ENCODE assay signal across 8 cellular contexts in the genomic region with DNA sequence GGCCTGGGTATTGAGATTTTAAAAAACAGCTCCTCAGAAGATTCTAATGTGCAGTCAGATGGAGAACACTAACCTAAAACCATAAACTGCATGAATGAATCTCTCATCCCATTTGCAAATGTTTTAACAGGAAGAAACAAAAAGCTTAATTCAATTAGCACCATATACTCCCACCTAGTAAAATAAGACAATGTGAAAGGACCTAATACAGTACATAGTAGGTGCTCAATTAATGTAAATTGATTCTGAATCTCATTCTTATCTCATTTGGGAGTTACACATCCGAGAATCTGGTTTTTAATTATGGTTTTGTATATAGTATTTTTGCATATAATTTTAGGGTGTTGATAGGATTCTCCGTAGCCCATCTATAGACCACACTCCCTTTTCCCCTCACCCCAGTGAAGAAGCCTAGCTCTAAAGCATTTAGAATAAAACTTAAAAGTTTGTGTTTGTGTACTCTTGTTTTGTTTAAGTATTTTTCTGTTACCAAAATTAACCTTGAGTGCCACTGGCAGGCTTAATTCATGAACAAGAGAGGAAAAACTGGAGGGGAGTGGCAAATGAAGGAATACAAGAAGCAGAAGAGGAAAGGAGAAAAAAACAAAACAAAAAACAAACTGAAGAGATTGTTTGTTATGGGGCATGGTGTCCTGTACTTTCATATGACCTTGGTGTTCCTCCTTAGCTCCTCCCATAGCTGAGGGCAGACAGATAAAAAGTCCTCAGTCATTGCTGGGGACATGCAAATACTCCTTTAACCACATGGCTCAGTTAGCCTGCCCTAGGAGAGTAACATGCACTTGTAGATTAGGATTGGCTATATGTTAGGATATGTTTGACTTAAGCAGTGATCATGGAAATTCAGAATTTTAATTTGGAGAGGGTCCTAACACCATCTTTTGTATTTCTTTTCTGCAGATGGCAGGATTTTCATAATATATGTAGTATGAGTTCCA. TPM values are rescaled to one million over a fixed set of nuclear protein-coding genes. Genes with fewer than 3 reads are reported as not detected.
DNase-seq lines count a peak whose midpoint lies in the region; ATAC-seq lines count a peak whose summit lies in the region.

No MANE protein-coding gene starts in this region.

- H3K36me3 ChIP-seq in NT2/D1 (ENCODE audit: insufficient read depth, insufficient read length, low read length): peaks cover 35% of the 10 kb centered on the region

- H3K4me1 ChIP-seq in NT2/D1 (ENCODE audit: insufficient read depth, insufficient read length) (peaks cover 2% of the 10 kb centered on the region), mononuclear cell (ENCODE audit: insufficient read depth, low read length) (peaks cover 23% of the 10 kb centered on the region)

- no peaks in the 10 kb centered on the region for H3K9me3 ChIP-seq in NT2/D1 (ENCODE audit: insufficient read depth, low read length)
- no peaks in the 10 kb centered on the region for H3K9me3 ChIP-seq in mononuclear cell (ENCODE audit: low read depth, low read length)

- intact Hi-C loops in Right ventricle myocardium superior (cut with DNase I) (loop anchor here (10.0 kb wide), 1 partner anchor 85 kb away; no protein-coding TSS in a partner anchor), Right ventricle myocardium inferior (cut with DNase I) (no loop called here)

- ATAC-seq in Right ventricle myocardium superior (ENCODE audit: poor library complexity) (peak; percentile 20), Right ventricle myocardium inferior (no peak), HG02884 (IDR thresholded peaks at IDR 0.05; ENCODE audit: unreplicated experiment) (peak; percentile 56)

- DNase-seq in Right ventricle myocardium superior: no peak
- DNase-seq in Right ventricle myocardium inferior (ENCODE audit: missing footprints): no peak
- DNase-seq in NT2/D1 (ENCODE audit: low read depth, low spot score): no peak
- no peak for DNase-seq in caudate nucleus (lab: John Stamatoyannopoulos, UW)
- DNase-seq in NCI-H2196 (lab: John Stamatoyannopoulos, UW; ENCODE audit: unreplicated experiment): no peak
- no peak for DNase-seq in NCI-H2171 (lab: John Stamatoyannopoulos, UW)

- H3K27me3 ChIP-seq in NT2/D1 (ENCODE audit: insufficient read depth, insufficient read length): no peaks in the 10 kb centered on the region
- no peaks in the 10 kb centered on the region for H3K27me3 ChIP-seq in mononuclear cell (ENCODE audit: insufficient read depth, low read length)

- peak overlapping the region; percentile 97 for H3K27ac ChIP-seq in caudate nucleus (ENCODE audit: low read depth, low read length)

- H3K4me3 ChIP-seq in NT2/D1 (ENCODE audit: insufficient read length, low read depth) (peak overlapping the region; percentile 86), mononuclear cell (ENCODE audit: low read length) (peak overlapping the region; percentile 80)

- peak overlapping the region; percentile 95 for H3K9ac ChIP-seq in NT2/D1 (ENCODE audit: insufficient read length, low read depth)

RNA-seq across cellular contexts. Expression of a gene that starts 1.2 kb away (rescaled TPM):
- 104 TPM for total RNA-seq in Right ventricle myocardium superior
- total RNA-seq in Right ventricle myocardium inferior: 98.0 TPM
- 13.0 TPM for total RNA-seq in mononuclear cell

RNA-seq across cellular contexts. Expression of a gene that starts 12.1 kb away (rescaled TPM):
- total RNA-seq in Right ventricle myocardium superior (9.2 TPM), Right ventricle myocardium inferior (10.4 TPM), mononuclear cell (under 0.01 TPM)

RNA-seq across cellular contexts. Expression of a gene that starts 42.8 kb away (rescaled TPM):
- total RNA-seq in Right ventricle myocardium superior: 22.7 TPM
- total RNA-seq in Right ventricle myocardium inferior: 25.2 TPM
- 6.6 TPM for total RNA-seq in mononuclear cell

RNA-seq across cellular contexts. Expression of a gene that starts 46.4 kb away (rescaled TPM):
- total RNA-seq in Right ventricle myocardium superior (99.4 TPM), Right ventricle myocardium inferior (94.4 TPM), mononuclear cell (47.1 TPM)

Comparison
In these comparisons a context has a peak if more than half of its experiments do, and no peak if none do; other contexts are left out.
1. RNA of a gene that starts 12.1 kb away (total RNA-seq): 10.4 TPM in Right ventricle myocardium inferior (single experiment) and 9.2 TPM in Right ventricle myocardium superior (single experiment); under 0.01 TPM in mononuclear cell (single experiment); every median in the first group is over 10 times any median in the second.